In genomic region chr9:4566806-4567205, GRCh38 we compare ENCODE assay signal across 14 cellular contexts.
DNase-seq lines count a peak whose midpoint lies in the region; ATAC-seq and TF ChIP-seq lines count a peak whose summit lies in the region.
"Had no signal": no experiment of that assay in that cellular context is flagged by ENCODE, and none has a peak within 500 bp of the region (broad histone marks: within the 10 kb centered on the region; RNA-seq: fewer than 3 reads in every experiment).

No MANE protein-coding gene starts in this region.

- H3K4me3 ChIP-seq in testis: no peak overlapping the region
- H3K4me3 ChIP-seq: A549, GM23248 had no signal

- H3K9me3 ChIP-seq in testis: no peaks in the 10 kb centered on the region
- H3K9me3 ChIP-seq: A549, Caco-2 had no signal

- no peaks in the 10 kb centered on the region for H3K4me1 ChIP-seq in testis
- H3K4me1 ChIP-seq: A549, Caco-2 had no signal

- H3K27me3 ChIP-seq in testis: no peaks in the 10 kb centered on the region

- H3K4me1 Mint-ChIP-seq in endothelial cell (ENCODE audit: unreplicated experiment) (peaks cover 15% of the 10 kb centered on the region), neural crest cell (peaks cover 13% of the 10 kb centered on the region)

- H3K36me3 ChIP-seq in testis (ENCODE audit: low read depth, missing control alignments): no peaks in the 10 kb centered on the region

- peak overlapping the region in 1 of 2 donors; percentile 18 for H3K27ac ChIP-seq in testis
- H3K27ac ChIP-seq: A549, GM23248 had no signal

- TF ChIP-seq CTCF in endothelial cell (IDR thresholded peaks at IDR 0.05; ENCODE audit: unreplicated experiment) (no peak), neural crest cell (conservative IDR thresholded peaks at IDR 0.05) (no peak), testis (IDR thresholded peaks at IDR 0.05) (no peak)

- in situ Hi-C loops in SK-MEL-5 (cut with HindIII; ENCODE audit: low pct_unique_long_range_greater_than_20kb, low sequenced_read_pairs): no loop called here

- H3K27me3 Mint-ChIP-seq in endothelial cell (ENCODE audit: unreplicated experiment) (peaks cover 3% of the 10 kb centered on the region), neural crest cell (ENCODE audit: low read depth) (no peaks in the 10 kb centered on the region)
- H3K27me3 Mint-ChIP-seq: CD8-positive, alpha-beta memory T cell had no signal

- H3K9me3 Mint-ChIP-seq in endothelial cell (ENCODE audit: unreplicated experiment) (no peaks in the 10 kb centered on the region), neural crest cell (no peaks in the 10 kb centered on the region)

- 70 to 96% methylated on average over 2 of the region's 2 CpGs for WGBS in testis, 2 donors

- no peak for TF ChIP-seq POLR2A in testis (IDR thresholded peaks at IDR 0.05)

- DNase-seq in SK-MEL-5 (ENCODE audit: low read depth, low spot score) (peak; percentile 63), endothelial cell (ENCODE audit: low spot score) (no peak), neural crest cell (ENCODE audit: low read depth, low spot score) (no peak), testis (peak; percentile 64), GM03348 (ENCODE audit: low spot score) (no peak)
- DNase-seq in stimulated activated CD4-positive, alpha-beta T cell treated with anti-CD3 and anti-CD28 coated beads, Interleukin-2, amount 100 ng/mL, for 24 hours: no peak
- DNase-seq: Caco-2; CD8-positive, alpha-beta memory T cell; GF-D8; GM23248; H7; IMR-90 had no signal

- peak overlapping the region; percentile 40 for H3K27ac Mint-ChIP-seq in endothelial cell (ENCODE audit: unreplicated experiment)
- H3K27ac Mint-ChIP-seq in neural crest cell (ENCODE audit: unreplicated experiment): peak overlapping the region; percentile 94

- intact Hi-C loops in testis (cut with DNase I; ENCODE audit: low total_unique reads): no loop called here

- H3K36me3 Mint-ChIP-seq in endothelial cell (ENCODE audit: low read depth, unreplicated experiment) (peaks cover 5% of the 10 kb centered on the region), neural crest cell (ENCODE audit: low read depth) (peaks cover 2% of the 10 kb centered on the region)

- no peak for ATAC-seq in GM19452 (IDR thresholded peaks at IDR 0.05; ENCODE audit: unreplicated experiment)
- ATAC-seq: A549 had no signal

- no peak overlapping the region for H3K4me3 Mint-ChIP-seq in endothelial cell (ENCODE audit: unreplicated experiment)
- no peak overlapping the region for H3K4me3 Mint-ChIP-seq in neural crest cell
- H3K4me3 Mint-ChIP-seq: CD8-positive, alpha-beta memory T cell had no signal

Comparison
In these comparisons a context has a peak if more than half of its experiments do, and no peak if none do; other contexts are left out.
1. DNase-seq: peak in SK-MEL-5 (single experiment) and testis (single experiment); none in endothelial cell (single experiment), neural crest cell (single experiment), GM03348 (single experiment) and stimulated activated CD4-positive, alpha-beta T cell treated with anti-CD3 and anti-CD28 coated beads, Interleukin-2, amount 100 ng/mL, for 24 hours (0 of 2).